20 cellular contexts compared by ENCODE assay signal in genomic region chr4:162700358-162700757, GRCh38.
DNase-seq lines count a peak whose midpoint lies in the region; ATAC-seq lines count a peak whose summit lies in the region.
"Had no signal": no experiment of that assay in that cellular context is flagged by ENCODE, and none has a peak within 500 bp of the region (broad histone marks: within the 10 kb centered on the region; RNA-seq: fewer than 3 reads in every experiment).

No MANE protein-coding gene starts in this region.

- ATAC-seq in GM19351 (IDR thresholded peaks at IDR 0.05; ENCODE audit: unreplicated experiment): peak; percentile 15
- ATAC-seq in HG02759 (IDR thresholded peaks at IDR 0.05; ENCODE audit: unreplicated experiment): peak; percentile 19
- peak; percentile 17 for ATAC-seq in HG03432 (IDR thresholded peaks at IDR 0.05; ENCODE audit: unreplicated experiment)
- no peak for ATAC-seq in GM21526 (IDR thresholded peaks at IDR 0.05; ENCODE audit: low FRiP score, unreplicated experiment)
- ATAC-seq in HG03460 (IDR thresholded peaks at IDR 0.05; ENCODE audit: unreplicated experiment): no peak
- ATAC-seq: T-cell had no signal

- DNase-seq in islet precursor cell (peak; percentile 49), amygdala (lab: John Stamatoyannopoulos, UW) (no peak), GM19238 (ENCODE audit: insufficient read length, low spot score) (no peak)
- DNase-seq: ACHN, AML-193, DMS 273 treated with DMSO at 0.1 percent for 48 hours, GF-D8, HCEC 1CT, NCI-H1092, NCI-H2081 treated with DMSO at 0.1 percent for 48 hours, NCI-H524, SHP77, SK-N-SH, T-cell, T-helper 9 cell had no signal

Comparison
In these comparisons a context has a peak if more than half of its experiments do, and no peak if none do; other contexts are left out.
1. ATAC-seq: peak in GM19351 (single experiment), HG02759 (single experiment) and HG03432 (single experiment); none in GM21526 (single experiment) and HG03460 (single experiment).